ENCODE assay signal across 9 cellular contexts in genomic region chr5:52786937-52787599, GRCh38. TPM values are rescaled to one million over a fixed set of nuclear protein-coding genes. Genes with fewer than 3 reads are reported as not detected.
DNase-seq lines count a peak whose midpoint lies in the region; ATAC-seq, FAIRE-seq and TF ChIP-seq lines count a peak whose summit lies in the region.
"Had no signal": no experiment of that assay in that cellular context is flagged by ENCODE, and none has a peak within 500 bp of the region (broad histone marks: within the 10 kb centered on the region; RNA-seq: fewer than 3 reads in every experiment).

No MANE protein-coding gene starts in this region.

- DNase-seq in NCI-H1436 (lab: John Stamatoyannopoulos, UW) (peak; percentile 19), NCI-H1436 treated with DMSO at 0.1 percent for 48 hours (lab: John Stamatoyannopoulos, UW) (no peak), fibroblast of mammary gland (ENCODE audit: low read depth) (peak; percentile 19), pancreas (peak in 3 of 6 donors; percentile 41 to 56 (median 43))
- peak; percentile 42 for DNase-seq in activated CD4-positive, alpha-beta T cell treated with anti-CD3 and anti-CD28 coated beads, Interleukin-2, amount 10 ng/mL, durations not matched to agents 7 days and 5 days

- ATAC-seq in HG03439 (IDR thresholded peaks at IDR 0.05; ENCODE audit: unreplicated experiment) (peak; percentile 48), pancreas (peak; percentile 75 to 87 (median 80)), HG03521 (IDR thresholded peaks at IDR 0.05; ENCODE audit: unreplicated experiment) (no peak), GM19023 (IDR thresholded peaks at IDR 0.05; ENCODE audit: unreplicated experiment) (no peak)

- peaks cover 0 to 4% (median 4%) of the 10 kb centered on the region in 3 donors for H3K4me1 ChIP-seq in pancreas

- H3K27me3 Mint-ChIP-seq in activated CD4-positive, alpha-beta T cell treated with anti-CD3 and anti-CD28 coated beads, Interleukin-2, amount 10 ng/mL, durations not matched to agents 7 days and 5 days = peaks cover 32% of the 10 kb centered on the region

- 1 to 3% methylated on average over 11 of the region's 11 CpGs for WGBS in pancreas, 2 donors

- peak; percentile 18 for TF ChIP-seq CTCF in fibroblast of mammary gland (conservative IDR thresholded peaks at IDR 0.05; ENCODE audit: control insufficient read depth, insufficient read depth, low read depth, low read length)
- peak in 1 of 4 donors; percentile 13 for TF ChIP-seq CTCF in pancreas (IDR thresholded peaks at IDR 0.05)

- H3K9me3 Mint-ChIP-seq in activated CD4-positive, alpha-beta T cell treated with anti-CD3 and anti-CD28 coated beads, Interleukin-2, amount 10 ng/mL, durations not matched to agents 7 days and 5 days = no peaks in the 10 kb centered on the region

- peak; percentile 26 for FAIRE-seq in pancreas (lab: Jason Lieb, UNC)
- FAIRE-seq: endometrium had no signal

- CTCF ChIA-PET in activated CD4-positive, alpha-beta T cell treated with anti-CD3 and anti-CD28 coated beads, Interleukin-2, amount 10 ng/mL, durations not matched to agents 7 days and 5 days (lab: Charles Lee) = interaction anchor here (1.6 to 2.1 kb wide), 2 partner anchors 12 to 128 kb away, joined by 5 to 8 read pairs; no protein-coding TSS in a partner anchor

- peak overlapping the region; percentile 81 for H3K4me3 Mint-ChIP-seq in activated CD4-positive, alpha-beta T cell treated with anti-CD3 and anti-CD28 coated beads, Interleukin-2, amount 10 ng/mL, durations not matched to agents 7 days and 5 days

- no peaks in the 10 kb centered on the region for H3K9me3 ChIP-seq in pancreas

- POLR2A ChIA-PET in activated CD4-positive, alpha-beta T cell treated with anti-CD3 and anti-CD28 coated beads, Interleukin-2, amount 10 ng/mL, durations not matched to agents 7 days and 5 days (lab: Charles Lee) = interaction anchor here (0.6 kb wide), 1 partner anchor 84 kb away, joined by 4 read pairs; no protein-coding TSS in a partner anchor

- peaks cover 19% of the 10 kb centered on the region for H3K4me1 Mint-ChIP-seq in activated CD4-positive, alpha-beta T cell treated with anti-CD3 and anti-CD28 coated beads, Interleukin-2, amount 10 ng/mL, durations not matched to agents 7 days and 5 days

- H3K27me3 ChIP-seq in pancreas = no peaks in the 10 kb centered on the region

- H3K27ac Mint-ChIP-seq in activated CD4-positive, alpha-beta T cell treated with anti-CD3 and anti-CD28 coated beads, Interleukin-2, amount 10 ng/mL, durations not matched to agents 7 days and 5 days = peak overlapping the region; percentile 6

- peaks cover 3% of the 10 kb centered on the region for H3K36me3 Mint-ChIP-seq in activated CD4-positive, alpha-beta T cell treated with anti-CD3 and anti-CD28 coated beads, Interleukin-2, amount 10 ng/mL, durations not matched to agents 7 days and 5 days (ENCODE audit: low read depth)

- intact Hi-C loops in pancreas (cut with DNase I) = loop anchor here in 2 of 3 donors (5.0 to 10.0 kb wide), 2 partner anchors 128 to 130 kb away; no protein-coding TSS in a partner anchor

- H3K36me3 ChIP-seq in pancreas = no peaks in the 10 kb centered on the region

- H3K4me3 ChIP-seq in fibroblast of mammary gland (ENCODE audit: control insufficient read depth, low read depth, low read length) (peak overlapping the region; percentile 67), pancreas (peak overlapping the region; percentile 46 to 55 (median 48))

- H3K27ac ChIP-seq in pancreas = peak overlapping the region in 3 of 4 donors; percentile 8 to 78 (median 68)

RNA-seq across cellular contexts. Expression of gene ITGA1, which starts 0.6 kb away (rescaled TPM):
- 1 to 10 TPM; 2.6 to 3.2 TPM for total RNA-seq in activated CD4-positive, alpha-beta T cell treated with anti-CD3 and anti-CD28 coated beads, Interleukin-2, amount 10 ng/mL, durations not matched to agents 7 days and 5 days
- total RNA-seq in pancreas = 10 to 100 TPM in 2 of 6 donors, 1 to 10 TPM in 4; 3.2 to 18.3 (median 6.5) TPM
- 1 to 10 TPM; 1.9 to 4.3 TPM for polyA plus RNA-seq in pancreas

RNA-seq across cellular contexts. Expression of gene PELO, which starts 0.6 kb away (rescaled TPM):
- 1 to 10 TPM; 7.8 to 9.3 TPM for total RNA-seq in activated CD4-positive, alpha-beta T cell treated with anti-CD3 and anti-CD28 coated beads, Interleukin-2, amount 10 ng/mL, durations not matched to agents 7 days and 5 days
- total RNA-seq in pancreas = 10 to 100 TPM in 2 of 6 donors, 1 to 10 TPM in 4; 6.0 to 12.2 (median 8.2) TPM
- polyA plus RNA-seq in pancreas = 1 to 10 TPM; 2.0 to 7.3 TPM

Comparison
In these comparisons a context has a peak if more than half of its experiments do, and no peak if none do; other contexts are left out.
1. ATAC-seq: peak in HG03439 (single experiment) and pancreas (4 of 4); none in HG03521 (single experiment) and GM19023 (single experiment).